In the genomic region with DNA sequence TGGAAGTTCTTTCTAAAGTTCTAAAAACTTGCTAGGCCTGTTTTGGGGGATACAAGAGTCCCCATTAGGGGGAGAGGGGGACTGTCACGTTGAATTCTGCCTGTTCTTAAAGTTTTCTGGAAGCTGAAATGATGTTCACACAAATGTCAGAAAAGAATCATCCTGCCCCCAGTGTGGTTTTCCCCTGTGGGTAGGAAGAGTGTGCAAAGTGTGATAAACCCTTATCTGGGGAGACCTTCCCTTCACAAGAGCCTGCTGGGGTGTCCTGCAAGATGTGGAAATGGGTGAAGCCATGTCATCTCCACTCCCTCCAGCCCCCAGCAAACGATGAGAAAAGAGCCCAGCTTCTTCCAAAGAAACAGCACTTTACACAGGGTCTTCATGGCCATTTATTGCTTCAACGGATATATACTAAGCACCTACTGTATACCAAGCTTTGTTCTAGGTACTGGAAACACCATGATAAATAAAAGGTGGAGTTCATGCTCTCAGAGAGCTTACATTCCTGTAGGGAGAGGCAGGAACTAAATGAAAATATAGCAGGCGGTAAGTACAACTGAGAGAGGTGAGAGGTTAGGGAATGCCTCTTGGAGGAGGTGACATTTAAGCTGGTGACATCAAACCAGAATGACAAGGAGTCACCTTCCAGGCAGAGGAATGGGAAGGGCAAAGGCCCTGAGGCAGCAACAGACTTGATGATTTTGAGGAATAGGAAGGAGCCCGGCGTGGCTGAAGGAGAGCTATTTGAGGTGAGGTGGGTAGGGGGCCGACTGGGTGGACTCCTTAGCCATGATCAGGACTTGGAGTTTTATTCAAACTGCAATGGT, we compare ENCODE assay signal across 1 cellular context.
TF ChIP-seq lines count a peak whose summit lies in the region.

No MANE protein-coding gene starts in this region.

TF ChIP-seq in K562, 482 proteins besides CTCF, POLR2A, EP300 and RAD21 (continued from another document and continues in another):
- TF ChIP-seq, protein P1, sequence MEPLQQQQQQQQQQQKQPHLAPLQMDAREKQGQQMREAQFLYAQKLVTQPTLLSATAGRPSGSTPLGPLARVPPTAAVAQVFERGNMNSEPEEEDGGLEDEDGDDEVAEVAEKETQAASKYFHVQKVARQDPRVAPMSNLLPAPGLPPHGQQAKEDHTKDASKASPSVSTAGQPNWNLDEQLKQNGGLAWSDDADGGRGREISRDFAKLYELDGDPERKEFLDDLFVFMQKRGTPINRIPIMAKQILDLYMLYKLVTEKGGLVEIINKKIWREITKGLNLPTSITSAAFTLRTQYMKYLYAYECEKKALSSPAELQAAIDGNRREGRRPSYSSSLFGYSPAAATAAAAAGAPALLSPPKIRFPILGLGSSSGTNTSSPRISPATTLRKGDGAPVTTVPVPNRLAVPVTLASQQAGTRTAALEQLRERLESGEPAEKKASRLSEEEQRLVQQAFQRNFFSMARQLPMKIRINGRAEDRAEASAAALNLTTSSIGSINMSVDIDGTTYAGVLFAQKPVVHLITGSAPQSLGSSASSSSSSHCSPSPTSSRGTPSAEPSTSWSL (CRISPR knock-in tag; IDR thresholded peaks at IDR 0.05; ENCODE audit: borderline replicate concordance) = no peak
- TF ChIP-seq PHB2 (IDR thresholded peaks at IDR 0.05; ENCODE audit: low read depth) = peak; percentile 92
- 0 out of 2 replicates have a peak, but pooled peaks have one; percentile 52 for TF ChIP-seq MEF2D (tag; conservative IDR thresholded peaks at IDR 0.05; ENCODE audit: low read depth)
- TF ChIP-seq SAFB (IDR thresholded peaks at IDR 0.05; ENCODE audit: borderline replicate concordance, low read depth, low read length) = no peak
- TF ChIP-seq, protein P2, sequence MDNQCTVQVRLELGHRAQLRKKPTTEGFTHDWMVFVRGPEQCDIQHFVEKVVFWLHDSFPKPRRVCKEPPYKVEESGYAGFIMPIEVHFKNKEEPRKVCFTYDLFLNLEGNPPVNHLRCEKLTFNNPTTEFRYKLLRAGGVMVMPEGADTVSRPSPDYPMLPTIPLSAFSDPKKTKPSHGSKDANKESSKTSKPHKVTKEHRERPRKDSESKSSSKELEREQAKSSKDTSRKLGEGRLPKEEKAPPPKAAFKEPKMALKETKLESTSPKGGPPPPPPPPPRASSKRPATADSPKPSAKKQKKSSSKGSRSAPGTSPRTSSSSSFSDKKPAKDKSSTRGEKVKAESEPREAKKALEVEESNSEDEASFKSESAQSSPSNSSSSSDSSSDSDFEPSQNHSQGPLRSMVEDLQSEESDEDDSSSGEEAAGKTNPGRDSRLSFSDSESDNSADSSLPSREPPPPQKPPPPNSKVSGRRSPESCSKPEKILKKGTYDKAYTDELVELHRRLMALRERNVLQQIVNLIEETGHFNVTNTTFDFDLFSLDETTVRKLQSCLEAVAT (IDR thresholded peaks at IDR 0.05) = peak in 1 of 2 experiments; percentile 98; a peak in 3 of 4 replicates
- TF ChIP-seq, protein P3, sequence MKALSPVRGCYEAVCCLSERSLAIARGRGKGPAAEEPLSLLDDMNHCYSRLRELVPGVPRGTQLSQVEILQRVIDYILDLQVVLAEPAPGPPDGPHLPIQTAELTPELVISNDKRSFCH (CRISPR knock-in tag; IDR thresholded peaks at IDR 0.05) = no peak
- TF ChIP-seq, protein P3 (tag; IDR thresholded peaks at IDR 0.05) = peak; percentile 89
- TF ChIP-seq MBD2 (IDR thresholded peaks at IDR 0.05; ENCODE audit: borderline replicate concordance, low read depth) = peak; percentile 87
- TF ChIP-seq, protein P4, sequence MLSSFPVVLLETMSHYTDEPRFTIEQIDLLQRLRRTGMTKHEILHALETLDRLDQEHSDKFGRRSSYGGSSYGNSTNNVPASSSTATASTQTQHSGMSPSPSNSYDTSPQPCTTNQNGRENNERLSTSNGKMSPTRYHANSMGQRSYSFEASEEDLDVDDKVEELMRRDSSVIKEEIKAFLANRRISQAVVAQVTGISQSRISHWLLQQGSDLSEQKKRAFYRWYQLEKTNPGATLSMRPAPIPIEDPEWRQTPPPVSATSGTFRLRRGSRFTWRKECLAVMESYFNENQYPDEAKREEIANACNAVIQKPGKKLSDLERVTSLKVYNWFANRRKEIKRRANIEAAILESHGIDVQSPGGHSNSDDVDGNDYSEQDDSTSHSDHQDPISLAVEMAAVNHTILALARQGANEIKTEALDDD (IDR thresholded peaks at IDR 0.05) = no peak
- peak; percentile 28; the same call in 1 of the 2 replicates for TF ChIP-seq MAFG (tag; conservative IDR thresholded peaks at IDR 0.05)
- TF ChIP-seq, protein P5, sequence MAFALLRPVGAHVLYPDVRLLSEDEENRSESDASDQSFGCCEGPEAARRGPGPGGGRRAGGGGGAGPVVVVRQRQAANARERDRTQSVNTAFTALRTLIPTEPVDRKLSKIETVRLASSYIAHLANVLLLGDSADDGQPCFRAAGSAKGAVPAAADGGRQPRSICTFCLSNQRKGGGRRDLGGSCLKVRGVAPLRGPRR (CRISPR knock-in tag; IDR thresholded peaks at IDR 0.05) = 0 out of 2 replicates have a peak, but pooled peaks have one; percentile 37
- peak; percentile 76 for TF ChIP-seq POLR2H (tag; IDR thresholded peaks at IDR 0.05; ENCODE audit: low read depth)
- peak; percentile 57 for TF ChIP-seq POLR2B (IDR thresholded peaks at IDR 0.05; ENCODE audit: low read depth, partially characterized antibody)
- TF ChIP-seq BCL6 (CRISPR knock-in tag; IDR thresholded peaks at IDR 0.05) = 0 out of 2 replicates have a peak, but pooled peaks have one; percentile 50
- peak; percentile 63 for TF ChIP-seq MEF2A (IDR thresholded peaks at IDR 0.05; ENCODE audit: control insufficient read depth, low read depth, low read length)
- TF ChIP-seq MTA3 (IDR thresholded peaks at IDR 0.05; ENCODE audit: borderline replicate concordance) = peak; percentile 79; the same call in 1 of the 2 replicates
- TF ChIP-seq PYGO2 (tag; IDR thresholded peaks at IDR 0.05) = 0 out of 2 replicates have a peak, but pooled peaks have one; percentile 58
- TF ChIP-seq DACH1 (IDR thresholded peaks at IDR 0.05; ENCODE audit: partially characterized antibody) = peak; percentile 46
- peak; percentile 69; the same call in 1 of the 2 replicates for TF ChIP-seq CXXC5 (CRISPR knock-in tag; IDR thresholded peaks at IDR 0.05)
- no peak for TF ChIP-seq POU5F1 (IDR thresholded peaks at IDR 0.05; ENCODE audit: borderline replicate concordance, low read depth, low read length, partially characterized antibody)
- peak; percentile 55 for TF ChIP-seq SUPT5H (IDR thresholded peaks at IDR 0.05)
- peak; percentile 93 for TF ChIP-seq LCOR (CRISPR knock-in tag; IDR thresholded peaks at IDR 0.05)
- TF ChIP-seq, protein P6, sequence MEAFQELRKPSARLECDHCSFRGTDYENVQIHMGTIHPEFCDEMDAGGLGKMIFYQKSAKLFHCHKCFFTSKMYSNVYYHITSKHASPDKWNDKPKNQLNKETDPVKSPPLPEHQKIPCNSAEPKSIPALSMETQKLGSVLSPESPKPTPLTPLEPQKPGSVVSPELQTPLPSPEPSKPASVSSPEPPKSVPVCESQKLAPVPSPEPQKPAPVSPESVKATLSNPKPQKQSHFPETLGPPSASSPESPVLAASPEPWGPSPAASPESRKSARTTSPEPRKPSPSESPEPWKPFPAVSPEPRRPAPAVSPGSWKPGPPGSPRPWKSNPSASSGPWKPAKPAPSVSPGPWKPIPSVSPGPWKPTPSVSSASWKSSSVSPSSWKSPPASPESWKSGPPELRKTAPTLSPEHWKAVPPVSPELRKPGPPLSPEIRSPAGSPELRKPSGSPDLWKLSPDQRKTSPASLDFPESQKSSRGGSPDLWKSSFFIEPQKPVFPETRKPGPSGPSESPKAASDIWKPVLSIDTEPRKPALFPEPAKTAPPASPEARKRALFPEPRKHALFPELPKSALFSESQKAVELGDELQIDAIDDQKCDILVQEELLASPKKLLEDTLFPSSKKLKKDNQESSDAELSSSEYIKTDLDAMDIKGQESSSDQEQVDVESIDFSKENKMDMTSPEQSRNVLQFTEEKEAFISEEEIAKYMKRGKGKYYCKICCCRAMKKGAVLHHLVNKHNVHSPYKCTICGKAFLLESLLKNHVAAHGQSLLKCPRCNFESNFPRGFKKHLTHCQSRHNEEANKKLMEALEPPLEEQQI (IDR thresholded peaks at IDR 0.05) = peak; percentile 91
- no peak for TF ChIP-seq ZFPM2 (CRISPR knock-in tag; IDR thresholded peaks at IDR 0.05)
- TF ChIP-seq, protein P7, sequence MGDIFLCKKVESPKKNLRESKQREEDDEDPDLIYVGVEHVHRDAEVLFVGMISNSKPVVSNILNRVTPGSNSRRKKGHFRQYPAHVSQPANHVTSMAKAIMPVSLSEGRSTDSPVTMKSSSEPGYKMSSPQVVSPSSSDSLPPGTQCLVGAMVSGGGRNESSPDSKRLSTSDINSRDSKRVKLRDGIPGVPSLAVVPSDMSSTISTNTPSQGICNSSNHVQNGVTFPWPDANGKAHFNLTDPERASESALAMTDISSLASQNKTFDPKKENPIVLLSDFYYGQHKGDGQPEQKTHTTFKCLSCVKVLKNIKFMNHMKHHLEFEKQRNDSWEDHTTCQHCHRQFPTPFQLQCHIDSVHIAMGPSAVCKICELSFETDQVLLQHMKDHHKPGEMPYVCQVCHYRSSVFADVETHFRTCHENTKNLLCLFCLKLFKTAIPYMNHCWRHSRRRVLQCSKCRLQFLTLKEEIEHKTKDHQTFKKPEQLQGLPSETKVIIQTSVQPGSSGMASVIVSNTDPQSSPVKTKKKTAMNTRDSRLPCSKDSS (IDR thresholded peaks at IDR 0.05; ENCODE audit: low read depth, partially characterized antibody) = no peak
- TF ChIP-seq, protein P8, sequence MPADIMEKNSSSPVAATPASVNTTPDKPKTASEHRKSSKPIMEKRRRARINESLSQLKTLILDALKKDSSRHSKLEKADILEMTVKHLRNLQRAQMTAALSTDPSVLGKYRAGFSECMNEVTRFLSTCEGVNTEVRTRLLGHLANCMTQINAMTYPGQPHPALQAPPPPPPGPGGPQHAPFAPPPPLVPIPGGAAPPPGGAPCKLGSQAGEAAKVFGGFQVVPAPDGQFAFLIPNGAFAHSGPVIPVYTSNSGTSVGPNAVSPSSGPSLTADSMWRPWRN (IDR thresholded peaks at IDR 0.05; ENCODE audit: low read depth) = peak; percentile 83
- TF ChIP-seq ETV6 (IDR thresholded peaks at IDR 0.05; ENCODE audit: borderline replicate concordance in 1 of 2, low read depth in 2 of 2, low read length in 1 of 2) = peak in 1 of 2 experiments; percentile 65; a peak in 2 of 4 replicates
- no peak for TF ChIP-seq ETV6 (CRISPR knock-in tag; IDR thresholded peaks at IDR 0.05; ENCODE audit: borderline replicate concordance)
- TF ChIP-seq, protein P9, sequence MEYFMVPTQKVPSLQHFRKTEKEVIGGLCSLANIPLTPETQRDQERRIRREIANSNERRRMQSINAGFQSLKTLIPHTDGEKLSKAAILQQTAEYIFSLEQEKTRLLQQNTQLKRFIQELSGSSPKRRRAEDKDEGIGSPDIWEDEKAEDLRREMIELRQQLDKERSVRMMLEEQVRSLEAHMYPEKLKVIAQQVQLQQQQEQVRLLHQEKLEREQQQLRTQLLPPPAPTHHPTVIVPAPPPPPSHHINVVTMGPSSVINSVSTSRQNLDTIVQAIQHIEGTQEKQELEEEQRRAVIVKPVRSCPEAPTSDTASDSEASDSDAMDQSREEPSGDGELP (CRISPR knock-in tag; IDR thresholded peaks at IDR 0.05; ENCODE audit: borderline replicate concordance) = peak; percentile 5; the same call in 1 of the 2 replicates
- TF ChIP-seq ADNP (tag; IDR thresholded peaks at IDR 0.05) = peak; percentile 51; the same call in 1 of the 2 replicates
- TF ChIP-seq SIN3A (IDR thresholded peaks at IDR 0.05; ENCODE audit: borderline replicate concordance in 2 of 2, control insufficient read depth in 1 of 2, low read depth in 2 of 2, low read length in 2 of 2) = peak in 1 of 2 experiments; percentile 44; a peak in 2 of 4 replicates
- peak; percentile 90 for TF ChIP-seq HDAC2 (IDR thresholded peaks at IDR 0.05)
- TF ChIP-seq CEBPG (CRISPR knock-in tag; IDR thresholded peaks at IDR 0.05) = peak; percentile 93
- peak in 1 of 2 experiments; percentile 85; a peak in 2 of 4 replicates for TF ChIP-seq CEBPG (tag; conservative IDR thresholded peaks at IDR 0.05 in 1 of 2, IDR thresholded peaks at IDR 0.05 in 1 of 2)
- TF ChIP-seq ZNF644 (tag; IDR thresholded peaks at IDR 0.05; ENCODE audit: low read depth) = peak; percentile 95
- TF ChIP-seq CC2D1A (IDR thresholded peaks at IDR 0.05) = peak; percentile 97
- TF ChIP-seq TEAD4 (IDR thresholded peaks at IDR 0.05; ENCODE audit: low read length) = peak; percentile 99
- no peak for TF ChIP-seq TEAD4 (CRISPR knock-in tag; IDR thresholded peaks at IDR 0.05; ENCODE audit: borderline replicate concordance)
- no peak for TF ChIP-seq ZNF384 (IDR thresholded peaks at IDR 0.05; ENCODE audit: low read depth, low read length)
- peak; percentile 77 for TF ChIP-seq EP400 (IDR thresholded peaks at IDR 0.05)
- TF ChIP-seq, protein P10, sequence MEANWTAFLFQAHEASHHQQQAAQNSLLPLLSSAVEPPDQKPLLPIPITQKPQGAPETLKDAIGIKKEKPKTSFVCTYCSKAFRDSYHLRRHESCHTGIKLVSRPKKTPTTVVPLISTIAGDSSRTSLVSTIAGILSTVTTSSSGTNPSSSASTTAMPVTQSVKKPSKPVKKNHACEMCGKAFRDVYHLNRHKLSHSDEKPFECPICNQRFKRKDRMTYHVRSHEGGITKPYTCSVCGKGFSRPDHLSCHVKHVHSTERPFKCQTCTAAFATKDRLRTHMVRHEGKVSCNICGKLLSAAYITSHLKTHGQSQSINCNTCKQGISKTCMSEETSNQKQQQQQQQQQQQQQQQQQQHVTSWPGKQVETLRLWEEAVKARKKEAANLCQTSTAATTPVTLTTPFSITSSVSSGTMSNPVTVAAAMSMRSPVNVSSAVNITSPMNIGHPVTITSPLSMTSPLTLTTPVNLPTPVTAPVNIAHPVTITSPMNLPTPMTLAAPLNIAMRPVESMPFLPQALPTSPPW (CRISPR knock-in tag; IDR thresholded peaks at IDR 0.05) = peak; percentile 93
- peak; percentile 51; the same call in 1 of the 2 replicates for TF ChIP-seq SPI1 (IDR thresholded peaks at IDR 0.05; ENCODE audit: borderline replicate concordance, low read depth, low read length)
- peak; percentile 68 for TF ChIP-seq RBM25 (IDR thresholded peaks at IDR 0.05; ENCODE audit: low read depth, low read length, severe bottlenecking)
